ENCODE assay signal across 1 cellular context in the genomic region with DNA sequence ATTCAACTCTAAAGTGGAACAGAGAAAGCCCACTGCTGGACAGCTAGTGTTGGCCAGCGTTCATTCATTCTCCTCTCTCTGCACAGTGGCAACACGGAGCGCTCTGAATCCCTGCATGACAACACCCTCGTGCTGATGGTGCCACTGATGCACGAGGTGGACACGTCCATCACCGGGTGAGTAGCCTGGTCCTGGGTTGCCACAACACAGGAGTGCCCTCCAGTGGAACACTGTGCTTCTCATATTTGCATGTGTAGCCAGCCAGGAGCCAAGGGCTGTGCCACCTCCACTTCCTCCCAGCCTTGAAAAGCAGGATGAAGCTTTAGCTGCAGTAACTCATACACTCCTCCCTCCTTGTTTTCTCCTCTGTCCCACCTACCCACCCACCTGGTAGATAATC.
TF ChIP-seq lines count a peak whose summit lies in the region.

No MANE protein-coding gene starts in this region.

TF ChIP-seq in SK-N-SH, 30 proteins besides CTCF, POLR2A, EP300 and RAD21 (continued from another document):
- TF ChIP-seq, protein P1, sequence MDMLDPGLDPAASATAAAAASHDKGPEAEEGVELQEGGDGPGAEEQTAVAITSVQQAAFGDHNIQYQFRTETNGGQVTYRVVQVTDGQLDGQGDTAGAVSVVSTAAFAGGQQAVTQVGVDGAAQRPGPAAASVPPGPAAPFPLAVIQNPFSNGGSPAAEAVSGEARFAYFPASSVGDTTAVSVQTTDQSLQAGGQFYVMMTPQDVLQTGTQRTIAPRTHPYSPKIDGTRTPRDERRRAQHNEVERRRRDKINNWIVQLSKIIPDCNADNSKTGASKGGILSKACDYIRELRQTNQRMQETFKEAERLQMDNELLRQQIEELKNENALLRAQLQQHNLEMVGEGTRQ (IDR thresholded peaks at IDR 0.05; ENCODE audit: borderline replicate concordance, low read depth, low read length): no peak
- no peak for TF ChIP-seq FOXJ3 (CRISPR knock-in tag; IDR thresholded peaks at IDR 0.05)
